17 cellular contexts compared by ENCODE assay signal in the genomic region with DNA sequence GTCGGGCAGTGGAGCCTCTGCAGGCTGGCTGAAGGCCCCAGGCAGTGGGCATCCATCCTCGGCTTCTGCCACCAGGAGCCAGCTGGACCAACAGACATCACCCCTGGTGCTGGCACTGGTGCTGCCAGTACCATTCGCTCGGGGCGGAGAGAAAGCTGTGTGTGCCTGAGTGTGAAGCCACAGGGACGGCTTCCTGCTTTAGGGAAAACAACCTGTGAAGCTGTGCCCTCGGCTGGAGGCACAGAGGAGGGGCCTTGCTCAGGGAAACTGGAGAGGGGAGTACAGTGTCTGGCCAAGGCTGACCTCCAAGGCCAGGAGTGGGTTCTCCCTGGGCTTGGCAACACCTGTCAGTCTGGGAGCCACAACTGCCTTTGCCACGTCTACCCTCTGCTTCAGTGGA. TPM values are rescaled to one million over a fixed set of nuclear protein-coding genes. Genes with fewer than 3 reads are reported as not detected.
A peak's percentile ranks its signal among the peaks of the same experiment; 100 is the strongest.
DNase-seq lines count a peak whose midpoint lies in the region; ATAC-seq, FAIRE-seq and TF ChIP-seq lines count a peak whose summit lies in the region.
"Had no signal": no experiment of that assay in that cellular context is flagged by ENCODE, and none has a peak within 500 bp of the region (broad histone marks: within the 10 kb centered on the region; RNA-seq: fewer than 3 reads in every experiment).

No MANE protein-coding gene starts in this region.

- no peaks in the 10 kb centered on the region for H3K36me3 Mint-ChIP-seq in natural killer cell
- H3K36me3 Mint-ChIP-seq in natural killer cell treated with Interleukin-12 subunit alpha and Interleukin-12 subunit beta and Interleukin-15 and Interleukin-18, amount 100 ng/mL, for 72 hours = no peaks in the 10 kb centered on the region
- H3K36me3 Mint-ChIP-seq: immature natural killer cell had no signal

- intact Hi-C loops in natural killer cell (cut with micrococcal nuclease) (no loop called here), endothelial cell of umbilical vein (cut with micrococcal nuclease) (loop anchor here (2.0 kb wide), 1 partner anchor 15 kb away; no protein-coding TSS in a partner anchor)

- H3K4me3 Mint-ChIP-seq in natural killer cell = peak overlapping the region; percentile 64
- no peak overlapping the region for H3K4me3 Mint-ChIP-seq in natural killer cell treated with Interleukin-12 subunit alpha and Interleukin-12 subunit beta and Interleukin-15 and Interleukin-18, amount 100 ng/mL, for 72 hours
- H3K4me3 Mint-ChIP-seq: activated CD4-positive, alpha-beta T cell treated with anti-CD3 and anti-CD28 coated beads, Interleukin-2, amount 10 ng/mL, durations not matched to agents 24 days and 14 days; GM23338 had no signal

- no peak overlapping the region for H3K9ac ChIP-seq in endothelial cell of umbilical vein (replicated peaks; ENCODE audit: extremely low read depth, insufficient read depth, low read length)

- H3K27ac ChIP-seq in endothelial cell of umbilical vein (ENCODE audit: insufficient read depth, low read depth, low read length) = peak overlapping the region; percentile 62
- peak overlapping the region; percentile 8 for H3K27ac ChIP-seq in neutrophil

- H3K4me3 ChIP-seq in endothelial cell of umbilical vein (replicated peaks in 1 of 3; ENCODE audit: insufficient read depth in 1 of 3, low read depth in 1 of 3, low read length in 3 of 3) (no peak overlapping the region), neutrophil (ENCODE audit: low read depth in 1 of 2, low read length in 1 of 2) (no peak overlapping the region)
- H3K4me3 ChIP-seq: GM23338, prostate gland had no signal

- H3K4me1 ChIP-seq in endothelial cell of umbilical vein (ENCODE audit: control insufficient read depth, extremely low read depth, insufficient read depth, low read length) (peaks cover 70% of the 10 kb centered on the region), neutrophil (ENCODE audit: control insufficient read depth in 1 of 2, insufficient read depth in 1 of 2, low read depth in 1 of 2, low read length in 1 of 2) (peaks cover 15 to 53% of the 10 kb centered on the region in 2 experiments)

- H2AFZ ChIP-seq in endothelial cell of umbilical vein (ENCODE audit: low read depth, low read length) = no peak overlapping the region
- H2AFZ ChIP-seq: GM23338 had no signal

- H3K27me3 Mint-ChIP-seq in natural killer cell (ENCODE audit: low read depth in 2 of 2) = no peaks in the 10 kb centered on the region
- no peaks in the 10 kb centered on the region for H3K27me3 Mint-ChIP-seq in natural killer cell treated with Interleukin-12 subunit alpha and Interleukin-12 subunit beta and Interleukin-15 and Interleukin-18, amount 100 ng/mL, for 72 hours

- H3K9me3 ChIP-seq in endothelial cell of umbilical vein (replicated peaks; ENCODE audit: control insufficient read depth, insufficient read depth, low read length) (no peaks in the 10 kb centered on the region), neutrophil (no peaks in the 10 kb centered on the region)
- H3K9me3 ChIP-seq: prostate gland had no signal

- DNase-seq in natural killer cell (no peak), endothelial cell of umbilical vein (ENCODE audit: low read depth, low spot score) (no peak), Kasumi-1 (lab: John Stamatoyannopoulos, UW) (no peak), GM13976 (ENCODE audit: low spot score) (no peak), NCI-H526 treated with DMSO at 0.1 percent for 48 hours (lab: John Stamatoyannopoulos, UW) (no peak)
- no peak for DNase-seq in natural killer cell treated with Interleukin-12 subunit alpha and Interleukin-12 subunit beta and Interleukin-15 and Interleukin-18, amount 100 ng/mL, for 72 hours (ENCODE audit: low spot score)
- DNase-seq: activated CD4-positive, alpha-beta T cell treated with anti-CD3 and anti-CD28 coated beads, Interleukin-2, amount 10 ng/mL, durations not matched to agents 24 days and 14 days; central memory CD4-positive, alpha-beta T cell; immature natural killer cell; SIG-M5; stimulated activated CD4-positive, alpha-beta T cell treated with anti-CD3 and anti-CD28 coated beads, Interleukin-15, amount 100 ng/mL, for 24 hours had no signal

- H3K4me2 ChIP-seq in endothelial cell of umbilical vein (ENCODE audit: insufficient read depth, low read length) = no peak overlapping the region
- H3K4me2 ChIP-seq: GM23338 had no signal

- TF ChIP-seq CTCF in natural killer cell (IDR thresholded peaks at IDR 0.05) = no peak
- no peak for TF ChIP-seq CTCF in endothelial cell of umbilical vein (IDR thresholded peaks at IDR 0.05; ENCODE audit: extremely low read depth in 1 of 2, insufficient read depth in 1 of 2, low read depth in 1 of 2, low read length in 2 of 2)
- TF ChIP-seq CTCF in neutrophil (IDR thresholded peaks at IDR 0.05) = no peak
- no peak for TF ChIP-seq CTCF in GM13976 (IDR thresholded peaks at IDR 0.05; ENCODE audit: borderline replicate concordance, control extremely low read depth, extremely low read depth, insufficient read depth, missing control alignments)

- H4K20me1 ChIP-seq in endothelial cell of umbilical vein (replicated peaks; ENCODE audit: control insufficient read depth, extremely low read depth, insufficient read depth, low read length) = no peaks in the 10 kb centered on the region

- dilution Hi-C loops in endothelial cell of umbilical vein (cut with MboI; ENCODE audit: extremely low pct_ligation_motif_present, low sequenced_read_pairs) = no loop called here

- H3K27me3 ChIP-seq in endothelial cell of umbilical vein (ENCODE audit: control insufficient read depth in 2 of 2, insufficient read depth in 2 of 2, low read length in 2 of 2) = no peaks in the 10 kb centered on the region
- H3K27me3 ChIP-seq in neutrophil = no peaks in the 10 kb centered on the region

- H3K79me2 ChIP-seq in endothelial cell of umbilical vein (ENCODE audit: control insufficient read depth, insufficient read depth, low read length) = peaks cover 87% of the 10 kb centered on the region

- H3K4me1 Mint-ChIP-seq in natural killer cell = peaks cover 53 to 65% of the 10 kb centered on the region in 2 donors
- H3K4me1 Mint-ChIP-seq in natural killer cell treated with Interleukin-12 subunit alpha and Interleukin-12 subunit beta and Interleukin-15 and Interleukin-18, amount 100 ng/mL, for 72 hours (ENCODE audit: low read depth in 2 of 2) = peaks cover 30 to 43% of the 10 kb centered on the region in 2 donors

- H3K27ac Mint-ChIP-seq in natural killer cell = peak overlapping the region; percentile 67 to 82
- no peak overlapping the region for H3K27ac Mint-ChIP-seq in natural killer cell treated with Interleukin-12 subunit alpha and Interleukin-12 subunit beta and Interleukin-15 and Interleukin-18, amount 100 ng/mL, for 72 hours
- H3K27ac Mint-ChIP-seq: activated CD4-positive, alpha-beta T cell treated with anti-CD3 and anti-CD28 coated beads, Interleukin-2, amount 10 ng/mL, durations not matched to agents 24 days and 14 days; GM23338 had no signal

- peaks cover 0 to 1% of the 10 kb centered on the region in 2 experiments for H3K36me3 ChIP-seq in endothelial cell of umbilical vein (ENCODE audit: control insufficient read depth in 2 of 2, extremely low read depth in 1 of 2, insufficient read depth in 2 of 2, low read length in 2 of 2)
- peaks cover 50% of the 10 kb centered on the region for H3K36me3 ChIP-seq in neutrophil
- H3K36me3 ChIP-seq: prostate gland had no signal

- no peak for FAIRE-seq in endothelial cell of umbilical vein (lab: Jason Lieb, UNC)
- FAIRE-seq: D721Med, endometrium had no signal

- CTCF ChIA-PET in endothelial cell of umbilical vein (lab: Charles Lee) = interaction anchor here (1.3 to 2.7 kb wide), 2 partner anchors 162 to 170 kb away, joined by 6 to 18 read pairs; no protein-coding TSS in a partner anchor

- no peaks in the 10 kb centered on the region for H3K9me3 Mint-ChIP-seq in natural killer cell
- no peaks in the 10 kb centered on the region for H3K9me3 Mint-ChIP-seq in natural killer cell treated with Interleukin-12 subunit alpha and Interleukin-12 subunit beta and Interleukin-15 and Interleukin-18, amount 100 ng/mL, for 72 hours
- H3K9me3 Mint-ChIP-seq: activated CD4-positive, alpha-beta T cell treated with anti-CD3 and anti-CD28 coated beads, Interleukin-2, amount 10 ng/mL, durations not matched to agents 24 days and 14 days; GM23338; immature natural killer cell had no signal

- no TSS peak for BruUV-seq in endothelial cell of umbilical vein (replicated peaks; lab: Mats Ljungman, UMichigan)

- in situ Hi-C loops in GM13976 (cut with MboI; ENCODE audit: low sequenced_read_pairs, unreplicated experiment) = loop anchor here (10.0 kb wide), 1 partner anchor 161 kb away; no protein-coding TSS in a partner anchor

- ATAC-seq in natural killer cell = no peak
- ATAC-seq in natural killer cell treated with Interleukin-12 subunit alpha and Interleukin-12 subunit beta and Interleukin-15 and Interleukin-18, amount 100 ng/mL, for 72 hours = no peak
- no peak for ATAC-seq in GM19035 (IDR thresholded peaks at IDR 0.05; ENCODE audit: unreplicated experiment)
- ATAC-seq: GM23338 had no signal

- TF ChIP-seq POLR2A in endothelial cell of umbilical vein (IDR thresholded peaks at IDR 0.05; ENCODE audit: low read depth, low read length) = no peak

- no peaks in the 10 kb centered on the region for H3K9me1 ChIP-seq in endothelial cell of umbilical vein (replicated peaks; ENCODE audit: control insufficient read depth, extremely low read depth, insufficient read depth, low read length)

- POLR2A ChIA-PET in endothelial cell of umbilical vein (lab: Charles Lee) = no interaction called here

TF ChIP-seq in endothelial cell of umbilical vein, 7 proteins besides CTCF, POLR2A, EP300 and RAD21 (continues in another document):
- TF ChIP-seq JUN (IDR thresholded peaks at IDR 0.05; ENCODE audit: borderline replicate concordance, insufficient read depth, insufficient read length, low read depth) (no peak), GATA2 (IDR thresholded peaks at IDR 0.05; ENCODE audit: insufficient read depth, insufficient read length, low read depth, low read length) (no peak), FOS (IDR thresholded peaks at IDR 0.05; ENCODE audit: borderline replicate concordance, insufficient read depth, low read length) (no peak), MYC (IDR thresholded peaks at IDR 0.05; ENCODE audit: low read depth, low read length) (no peak), POLR2AphosphoS5 (IDR thresholded peaks at IDR 0.05; ENCODE audit: insufficient read depth, low read depth, low read length) (no peak)

RNA-seq across cellular contexts. Expression of gene NEK6, which starts 38.3 kb away (rescaled TPM):
- total RNA-seq in natural killer cell = 10 to 100 TPM; 25.0 to 34.9 (median 33.0) TPM
- 10 to 100 TPM; 11.4 to 38.7 TPM for total RNA-seq in natural killer cell treated with Interleukin-12 subunit alpha and Interleukin-12 subunit beta and Interleukin-15 and Interleukin-18, amount 100 ng/mL, for 72 hours
- total RNA-seq in endothelial cell of umbilical vein = 65.9 and 67.1 TPM in 2 replicates
- polyA plus RNA-seq in endothelial cell of umbilical vein = 64.3 and 96.1 TPM in 2 replicates
- polyA plus RNA-seq in endothelial cell of umbilical vein (2011; cell fraction: cytosol; rRNA removed) = 77.1 and 88.2 TPM in 2 replicates
- polyA plus RNA-seq in endothelial cell of umbilical vein (2011; cell fraction: nucleus; rRNA removed) = 79.5 and 84.6 TPM in 2 replicates
- polyA plus RNA-seq in endothelial cell of umbilical vein (2012) = 62.6 and 78.9 TPM in 2 replicates
- polyA minus RNA-seq in endothelial cell of umbilical vein = 111 and 153 TPM in 2 replicates
- 5.1 TPM for polyA minus RNA-seq in endothelial cell of umbilical vein (2011; cell fraction: cytosol; rRNA and poly(A)+ RNA removed)
- polyA minus RNA-seq in endothelial cell of umbilical vein (2011; cell fraction: nucleus; rRNA and poly(A)+ RNA removed) = 48.7 and 63.7 TPM in 2 replicates

Comparison
In these comparisons a context has a peak if more than half of its experiments do, and no peak if none do; other contexts are left out.
1. H3K27ac Mint-ChIP-seq: peak in natural killer cell (2 of 2); none in natural killer cell treated with Interleukin-12 subunit alpha and Interleukin-12 subunit beta and Interleukin-15 and Interleukin-18, amount 100 ng/mL, for 72 hours (0 of 2).